ENCODE assay signal across 5 cellular contexts in the genomic region with DNA sequence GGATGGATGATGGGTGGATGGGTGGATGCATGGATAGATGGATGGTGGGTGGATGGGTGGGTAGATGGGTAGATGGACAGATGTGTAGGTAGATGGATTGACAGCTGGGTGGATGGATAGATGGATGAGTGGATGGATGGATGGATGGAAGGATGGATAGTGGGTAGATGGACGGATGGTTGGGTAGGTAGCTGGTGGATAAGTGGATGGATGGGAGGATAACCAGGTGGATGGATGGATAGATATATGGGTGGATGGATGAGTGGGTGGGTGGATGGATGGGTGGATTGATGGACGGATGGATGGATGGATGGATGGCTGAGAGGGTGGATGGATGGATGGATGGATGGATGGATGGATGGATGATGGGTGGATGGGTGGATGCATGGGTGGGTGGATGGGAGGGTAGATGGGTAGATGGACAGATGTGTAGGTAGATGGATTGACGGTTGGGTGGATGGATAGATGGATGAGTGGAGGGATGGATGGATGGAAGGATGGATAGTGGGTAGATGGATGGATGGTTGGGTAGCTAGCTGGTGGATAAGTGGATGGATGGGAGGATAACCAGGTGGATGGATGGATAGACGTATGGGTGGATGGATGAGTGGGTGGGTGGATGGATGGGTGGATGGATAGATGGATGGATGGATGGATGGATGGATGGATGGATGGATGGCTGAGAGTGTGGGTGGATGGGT. TPM values are rescaled to one million over a fixed set of nuclear protein-coding genes. Genes with fewer than 3 reads are reported as not detected.
DNase-seq lines count a peak whose midpoint lies in the region; ATAC-seq, FAIRE-seq and TF ChIP-seq lines count a peak whose summit lies in the region.
"Not testable (repeated sequence)": the region's sequence is repeated elsewhere in the genome, so short reads cannot be mapped to it uniquely, and the experiment has no call there.

No MANE protein-coding gene starts in this region.

- peaks cover 27% of the 10 kb centered on the region for H3K36me3 Mint-ChIP-seq in effector memory CD8-positive, alpha-beta T cell (ENCODE audit: insufficient read depth)

- 95% methylated on average over 4 of the region's 4 CpGs for WGBS in HepG2 (ENCODE audit: low lambda C conversion rate)
- WGBS in trophoblast cell (ENCODE audit: extremely low coverage, insufficient coverage, insufficient read length) = 100% methylated on average over 3 of the region's 4 CpGs

- H3K27ac Mint-ChIP-seq in effector memory CD8-positive, alpha-beta T cell = peak overlapping the region; percentile 19 to 33

- H3K79me1 ChIP-seq in trophoblast cell (ENCODE audit: low read length) = not testable (repeated sequence)

- H3K23ac ChIP-seq in trophoblast cell (ENCODE audit: low read length) = not testable (repeated sequence)

- intact Hi-C loops in PC-3 (cut with micrococcal nuclease); HepG2 (cut with micrococcal nuclease; ENCODE audit: unreplicated experiment): not testable (repeated sequence)

- peaks cover 20% of the 10 kb centered on the region in 2 donors for H3K4me1 Mint-ChIP-seq in effector memory CD8-positive, alpha-beta T cell (ENCODE audit: low read depth in 2 of 2)

- H3K4me2 ChIP-seq in PC-3 (ENCODE audit: low read length); HepG2 (ENCODE audit: low read depth, low read length); trophoblast cell (ENCODE audit: low read length): not testable (repeated sequence)

- not testable (repeated sequence) for TF ChIP-seq RAD21 in HepG2 (CRISPR knock-in tag; IDR thresholded peaks at IDR 0.05)

- FAIRE-seq in HepG2 (lab: Jason Lieb, UNC) = not testable (repeated sequence)

- not testable (repeated sequence) for H3K9me2 ChIP-seq in PC-3 (replicated peaks; ENCODE audit: low read length)

- H3K4me3 ChIP-seq in PC-3 (ENCODE audit: low read length); HepG2 (replicated peaks in 1 of 3; ENCODE audit: insufficient read depth in 1 of 3, low read depth in 2 of 3, low read length in 3 of 3): not testable (repeated sequence)
- H3K4me3 ChIP-seq in trophoblast cell (ENCODE audit: low read depth, low read length) = peak overlapping the region; percentile 16

- H3F3A ChIP-seq in PC-3 (ENCODE audit: low read length, unreplicated experiment) = not testable (repeated sequence)

- not testable (repeated sequence) for H2BK12ac ChIP-seq in trophoblast cell (ENCODE audit: low read length)

- not testable (repeated sequence) for H3K18ac ChIP-seq in trophoblast cell (ENCODE audit: low read length)

- not testable (repeated sequence) for H3K4me1 ChIP-seq in PC-3 (ENCODE audit: insufficient read depth, low read length); HepG2 (ENCODE audit: insufficient read depth, low read length); trophoblast cell (ENCODE audit: control insufficient read depth in 1 of 2, insufficient read depth in 2 of 2, low read length in 2 of 2)

- H4K8ac ChIP-seq in trophoblast cell (ENCODE audit: low read depth, low read length) = not testable (repeated sequence)

- not testable (repeated sequence) for H3K27me3 ChIP-seq in PC-3 (ENCODE audit: low read length); HepG2 (ENCODE audit: control insufficient read depth in 1 of 2, insufficient read depth in 2 of 2, low read length in 2 of 2); trophoblast cell (ENCODE audit: insufficient read depth, low read length)

- DNase-seq in HEK293T (ENCODE audit: extremely low spot score); PC-3; effector memory CD8-positive, alpha-beta T cell; HepG2 (ENCODE audit: low spot score); trophoblast cell: not testable (repeated sequence)

- not testable (repeated sequence) for H3K9me3 ChIP-seq in PC-3 (ENCODE audit: low read length); HepG2 (ENCODE audit: low read length); trophoblast cell (ENCODE audit: insufficient read depth, low read depth, low read length)

- not testable (repeated sequence) for H4K91ac ChIP-seq in trophoblast cell (ENCODE audit: low read depth, low read length)

- not testable (repeated sequence) for H4K12ac ChIP-seq in trophoblast cell (ENCODE audit: low read depth, low read length)

- not testable (repeated sequence) for H2BK5ac ChIP-seq in trophoblast cell (ENCODE audit: low read depth, low read length, poor library complexity)

- H3K79me2 ChIP-seq in PC-3 (ENCODE audit: low read length); HepG2 (ENCODE audit: insufficient read depth, low read length); trophoblast cell (ENCODE audit: control insufficient read depth, insufficient read depth, low read length, poor library complexity): not testable (repeated sequence)

- not testable (repeated sequence) for H3K4me3 Mint-ChIP-seq in effector memory CD8-positive, alpha-beta T cell

- not testable (repeated sequence) for H2AK5ac ChIP-seq in trophoblast cell (ENCODE audit: low read length)

- TSS peak; percentile 23 for BruUV-seq in PC-3 (replicated peaks; lab: Mats Ljungman, UMichigan)
- BruUV-seq in HepG2 (replicated peaks; lab: Mats Ljungman, UMichigan) = not testable (repeated sequence)

- H3K27ac ChIP-seq in PC-3 (ENCODE audit: low read length); HepG2 (ENCODE audit: extremely low read length, insufficient read depth, low read length); trophoblast cell (ENCODE audit: low read depth, low read length): not testable (repeated sequence)

- TF ChIP-seq EP300 in HepG2 (IDR thresholded peaks at IDR 0.05; ENCODE audit: low read depth in 2 of 2, low read length in 2 of 2); HepG2 (CRISPR knock-in tag; IDR thresholded peaks at IDR 0.05; ENCODE audit: borderline replicate concordance): not testable (repeated sequence)

- H3K9ac ChIP-seq in PC-3 (ENCODE audit: low read length); HepG2 (ENCODE audit: insufficient read depth, low read depth, low read length); trophoblast cell (ENCODE audit: low read length): not testable (repeated sequence)

- CTCF ChIA-PET in HEK293T (lab: Yijun Ruan, JAX); PC-3 (lab: Charles Lee); HepG2 (lab: Yijun Ruan, JAX; ENCODE audit: low intra/inter-chr PET ratio, low total read pairs): not testable (repeated sequence)

- in situ Hi-C loops in HepG2 (cut with HindIII; ENCODE audit: extremely low pct_ligation_motif_present, low pct_unique_long_range_greater_than_20kb) = not testable (repeated sequence)

- TF ChIP-seq POLR2A in HepG2 (IDR thresholded peaks at IDR 0.05; ENCODE audit: insufficient read depth in 1 of 2, low read depth in 2 of 2, low read length in 2 of 2) = not testable (repeated sequence)

- TF ChIP-seq CTCF in PC-3 (conservative IDR thresholded peaks at IDR 0.05; ENCODE audit: low read depth, low read length); HepG2 (CRISPR knock-in tag; IDR thresholded peaks at IDR 0.05): not testable (repeated sequence)

- H3K4ac ChIP-seq in trophoblast cell (ENCODE audit: low read depth, low read length) = not testable (repeated sequence)

- H3K36me3 ChIP-seq in PC-3 (ENCODE audit: low read depth, low read length); HepG2 (replicated peaks in 1 of 2; ENCODE audit: control insufficient read depth in 1 of 2, insufficient read depth in 2 of 2, low read length in 2 of 2); trophoblast cell (ENCODE audit: control insufficient read depth in 1 of 2, insufficient read depth in 2 of 2, low read length in 2 of 2): not testable (repeated sequence)

- POLR2A ChIA-PET in HEK293T (lab: Yijun Ruan, JAX); PC-3 (lab: Charles Lee; ENCODE audit: unreplicated experiment); HepG2 (lab: Yijun Ruan, JAX): not testable (repeated sequence)

- H2BK120ac ChIP-seq in trophoblast cell (ENCODE audit: insufficient read depth, low read length, poor library complexity) = not testable (repeated sequence)

- H3K27me3 Mint-ChIP-seq in effector memory CD8-positive, alpha-beta T cell = not testable (repeated sequence)

- not testable (repeated sequence) for ATAC-seq in PC-3; effector memory CD8-positive, alpha-beta T cell (replicated peaks); HepG2

- H3K14ac ChIP-seq in trophoblast cell (ENCODE audit: low read length) = not testable (repeated sequence)

- not testable (repeated sequence) for H2AFZ ChIP-seq in PC-3 (ENCODE audit: low read length); HepG2 (ENCODE audit: low read length); trophoblast cell (ENCODE audit: insufficient read depth, low read length, poor library complexity)

- peaks cover 2 to 12% of the 10 kb centered on the region in 2 donors for H3K9me3 Mint-ChIP-seq in effector memory CD8-positive, alpha-beta T cell

- H4K20me1 ChIP-seq in PC-3 (ENCODE audit: low read length); HepG2 (ENCODE audit: insufficient read depth, low read length): not testable (repeated sequence)

RNA-seq across cellular contexts. Expression of a gene that starts 51.6 kb away (rescaled TPM):
- total RNA-seq in PC-3 (2014; rRNA removed) (11.8 and 24.5 TPM in 2 replicates), HepG2 (2016; rRNA removed; fragmentation: Illumina TruSeq; extraction: Trizol) (19.7 and 27.4 TPM in 2 replicates)
- 19.4 and 24.7 TPM in 2 replicates for total RNA-seq in HepG2 (2016; cell fraction: cytosol; rRNA removed; fragmentation: Illumina TruSeq; extraction: Trizol; ENCODE audit: low read depth)
- total RNA-seq in HepG2 (2016; cell fraction: insoluble cytoplasmic fraction; rRNA removed; fragmentation: Illumina TruSeq; extraction: Trizol) = 14.3 and 27.1 TPM in 2 replicates
- 13.2 and 13.7 TPM in 2 replicates for total RNA-seq in HepG2 (2016; cell fraction: membrane; rRNA removed; fragmentation: Illumina TruSeq; extraction: Trizol)
- total RNA-seq in HepG2 (2016; cell fraction: nucleus; rRNA removed; fragmentation: Illumina TruSeq; extraction: Trizol) = 23.0 and 25.0 TPM in 2 replicates
- 11.2 and 12.7 TPM in 2 replicates for polyA plus RNA-seq in HepG2 (2011; rRNA removed)
- 5.1 and 6.6 TPM in 2 replicates for polyA plus RNA-seq in HepG2 (2011; cell fraction: cytosol; rRNA removed)
- 52.8 and 62.1 TPM in 2 replicates for polyA plus RNA-seq in HepG2 (2011; cell fraction: nucleus; rRNA removed)
- polyA plus RNA-seq in HepG2 (2012) = 25.6 and 26.4 TPM in 2 replicates
- 2.5 and 2.8 TPM in 2 replicates for polyA plus RNA-seq in HepG2 (2016; cell fraction: cytosol; fragmentation: Illumina TruSeq; extraction: Trizol; ENCODE audit: low read depth)
- polyA plus RNA-seq in HepG2 (2016; cell fraction: insoluble cytoplasmic fraction; fragmentation: Illumina TruSeq; extraction: Trizol; ENCODE audit: low read depth) = 25.5 and 39.1 TPM in 2 replicates
- 6.0 and 7.1 TPM in 2 replicates for polyA plus RNA-seq in HepG2 (2016; cell fraction: membrane; fragmentation: Illumina TruSeq; extraction: Trizol; ENCODE audit: low read depth)
- 81.5 and 103 TPM in 2 replicates for polyA plus RNA-seq in HepG2 (2016; cell fraction: nucleus; fragmentation: Illumina TruSeq; extraction: Trizol; ENCODE audit: insufficient read depth, low read depth)
- polyA minus RNA-seq in HepG2 (2011; rRNA and poly(A)+ RNA removed; ENCODE audit: low replicate concordance) = 8.7 and 11.6 TPM in 2 replicates
- polyA minus RNA-seq in HepG2 (2011; cell fraction: cytosol; rRNA and poly(A)+ RNA removed) = 9.7 and 11.0 TPM in 2 replicates
- 21.3 and 25.5 TPM in 2 replicates for polyA minus RNA-seq in HepG2 (2011; cell fraction: nucleus; rRNA and poly(A)+ RNA removed)
- 35.5 and 35.7 TPM in 2 replicates for polyA plus RNA-seq in trophoblast cell (2013)
